Comparison of ENCODE assay signal across 22 cellular contexts in the genomic region with DNA sequence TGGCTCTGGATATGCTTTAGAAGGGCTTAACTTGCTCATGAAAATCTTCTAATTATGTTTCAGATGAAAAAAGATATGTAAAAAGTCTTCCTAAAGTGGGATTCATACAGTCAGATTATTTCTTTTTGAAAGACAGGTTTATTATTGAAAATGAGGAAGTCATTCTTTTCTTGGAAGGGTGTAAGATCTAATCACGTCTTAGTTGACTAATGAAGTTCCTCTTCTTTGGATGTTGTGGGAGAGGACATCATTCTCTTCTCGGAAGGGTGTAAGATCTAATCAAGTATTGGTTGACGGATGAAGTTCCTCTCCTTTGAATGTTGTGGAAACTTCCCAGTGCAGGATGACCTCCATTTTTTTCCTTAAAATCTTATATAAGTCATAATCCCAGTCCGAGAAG.
"Had no signal": no experiment of that assay in that cellular context is flagged by ENCODE, and none has a peak within 500 bp of the region (broad histone marks: within the 10 kb centered on the region; RNA-seq: fewer than 3 reads in every experiment).

No MANE protein-coding gene starts in this region.

- H3K4me3 ChIP-seq: heart right ventricle, left ventricle myocardium inferior, neural progenitor cell, right lobe of liver, skin epidermis, thyroid gland had no signal

- H3K4me1 ChIP-seq: heart right ventricle, left ventricle myocardium inferior, neural progenitor cell, right lobe of liver, thyroid gland had no signal

- H3K27me3 ChIP-seq: brain microvascular endothelial cell, neural progenitor cell, right lobe of liver, thyroid gland had no signal

- H3K27ac ChIP-seq: brain microvascular endothelial cell, heart right ventricle, left ventricle myocardium inferior, neural progenitor cell, right lobe of liver, skin epidermis, thyroid gland, VCaP had no signal

- H3K9me3 ChIP-seq: heart right ventricle, left ventricle myocardium inferior, right lobe of liver, thyroid gland had no signal

- ATAC-seq: activated CD4-positive, CD25-positive, alpha-beta regulatory T cell treated with anti-CD3 and anti-CD28 coated beads, Interleukin-2, amount 50 U/mL, for 24 hours; heart right ventricle; naive thymus-derived CD4-positive, alpha-beta T cell; right lobe of liver had no signal

- DNase-seq: activated CD4-positive, alpha-beta memory T cell treated with anti-CD3 and anti-CD28 coated beads, Interleukin-2, amount 10 ng/mL, durations not matched to agents 7 days and 5 days; activated CD4-positive, alpha-beta T cell treated with anti-CD3 and anti-CD28 coated beads, Interleukin-2, amount 10 ng/mL, durations not matched to agents 24 days and 14 days; activated gamma-delta T cell; aorta; brain microvascular endothelial cell; caudate nucleus; dermis blood vessel endothelial cell; effector CD8-positive, alpha-beta T cell; erythroblast; foreskin fibroblast; heart right ventricle; left ventricle myocardium inferior; naive thymus-derived CD4-positive, alpha-beta T cell; posterior cingulate gyrus; right lobe of liver; stimulated activated CD4-positive, alpha-beta T cell treated with anti-CD3 and anti-CD28 coated beads, Interleukin-1b, Interleukin-23, amount 100 ng/mL, for 48 hours; substantia nigra; thyroid gland had no signal

- H3K36me3 ChIP-seq: brain microvascular endothelial cell, heart right ventricle, left ventricle myocardium inferior, neural progenitor cell, right lobe of liver, thyroid gland had no signal
